ENCODE assay signal across 1 cellular context in the genomic region with DNA sequence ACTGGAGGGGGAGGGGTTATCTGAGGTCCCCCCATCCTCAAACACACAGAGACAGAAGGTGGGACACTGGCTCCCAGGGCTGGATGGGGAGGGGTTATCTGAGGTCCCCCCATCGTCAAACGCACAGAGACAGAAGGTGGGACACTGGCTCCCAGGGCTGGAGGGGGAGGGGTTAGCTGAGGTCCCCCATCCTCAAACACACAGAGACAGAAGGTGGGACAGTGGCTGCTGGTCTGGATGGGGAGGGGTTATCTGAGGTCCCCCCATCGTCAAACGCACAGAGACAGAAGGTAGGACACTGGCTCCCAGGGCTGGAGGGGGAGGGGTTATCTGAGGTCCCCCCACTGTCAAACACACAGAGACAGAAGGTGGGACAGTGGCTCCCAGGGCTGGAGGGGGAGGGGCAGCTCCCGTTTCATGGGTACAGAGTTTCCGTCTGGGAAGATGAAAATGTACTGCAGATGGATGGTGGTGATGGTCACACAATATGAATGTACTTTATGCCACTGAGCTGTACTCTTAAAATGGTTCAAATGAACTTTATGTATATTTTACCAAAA.
TF ChIP-seq lines count a peak whose summit lies in the region.

No MANE protein-coding gene starts in this region.

TF ChIP-seq in GM23338, 12 proteins besides CTCF, POLR2A, EP300 and RAD21 (continued from another document):
- TF ChIP-seq, protein P1, sequence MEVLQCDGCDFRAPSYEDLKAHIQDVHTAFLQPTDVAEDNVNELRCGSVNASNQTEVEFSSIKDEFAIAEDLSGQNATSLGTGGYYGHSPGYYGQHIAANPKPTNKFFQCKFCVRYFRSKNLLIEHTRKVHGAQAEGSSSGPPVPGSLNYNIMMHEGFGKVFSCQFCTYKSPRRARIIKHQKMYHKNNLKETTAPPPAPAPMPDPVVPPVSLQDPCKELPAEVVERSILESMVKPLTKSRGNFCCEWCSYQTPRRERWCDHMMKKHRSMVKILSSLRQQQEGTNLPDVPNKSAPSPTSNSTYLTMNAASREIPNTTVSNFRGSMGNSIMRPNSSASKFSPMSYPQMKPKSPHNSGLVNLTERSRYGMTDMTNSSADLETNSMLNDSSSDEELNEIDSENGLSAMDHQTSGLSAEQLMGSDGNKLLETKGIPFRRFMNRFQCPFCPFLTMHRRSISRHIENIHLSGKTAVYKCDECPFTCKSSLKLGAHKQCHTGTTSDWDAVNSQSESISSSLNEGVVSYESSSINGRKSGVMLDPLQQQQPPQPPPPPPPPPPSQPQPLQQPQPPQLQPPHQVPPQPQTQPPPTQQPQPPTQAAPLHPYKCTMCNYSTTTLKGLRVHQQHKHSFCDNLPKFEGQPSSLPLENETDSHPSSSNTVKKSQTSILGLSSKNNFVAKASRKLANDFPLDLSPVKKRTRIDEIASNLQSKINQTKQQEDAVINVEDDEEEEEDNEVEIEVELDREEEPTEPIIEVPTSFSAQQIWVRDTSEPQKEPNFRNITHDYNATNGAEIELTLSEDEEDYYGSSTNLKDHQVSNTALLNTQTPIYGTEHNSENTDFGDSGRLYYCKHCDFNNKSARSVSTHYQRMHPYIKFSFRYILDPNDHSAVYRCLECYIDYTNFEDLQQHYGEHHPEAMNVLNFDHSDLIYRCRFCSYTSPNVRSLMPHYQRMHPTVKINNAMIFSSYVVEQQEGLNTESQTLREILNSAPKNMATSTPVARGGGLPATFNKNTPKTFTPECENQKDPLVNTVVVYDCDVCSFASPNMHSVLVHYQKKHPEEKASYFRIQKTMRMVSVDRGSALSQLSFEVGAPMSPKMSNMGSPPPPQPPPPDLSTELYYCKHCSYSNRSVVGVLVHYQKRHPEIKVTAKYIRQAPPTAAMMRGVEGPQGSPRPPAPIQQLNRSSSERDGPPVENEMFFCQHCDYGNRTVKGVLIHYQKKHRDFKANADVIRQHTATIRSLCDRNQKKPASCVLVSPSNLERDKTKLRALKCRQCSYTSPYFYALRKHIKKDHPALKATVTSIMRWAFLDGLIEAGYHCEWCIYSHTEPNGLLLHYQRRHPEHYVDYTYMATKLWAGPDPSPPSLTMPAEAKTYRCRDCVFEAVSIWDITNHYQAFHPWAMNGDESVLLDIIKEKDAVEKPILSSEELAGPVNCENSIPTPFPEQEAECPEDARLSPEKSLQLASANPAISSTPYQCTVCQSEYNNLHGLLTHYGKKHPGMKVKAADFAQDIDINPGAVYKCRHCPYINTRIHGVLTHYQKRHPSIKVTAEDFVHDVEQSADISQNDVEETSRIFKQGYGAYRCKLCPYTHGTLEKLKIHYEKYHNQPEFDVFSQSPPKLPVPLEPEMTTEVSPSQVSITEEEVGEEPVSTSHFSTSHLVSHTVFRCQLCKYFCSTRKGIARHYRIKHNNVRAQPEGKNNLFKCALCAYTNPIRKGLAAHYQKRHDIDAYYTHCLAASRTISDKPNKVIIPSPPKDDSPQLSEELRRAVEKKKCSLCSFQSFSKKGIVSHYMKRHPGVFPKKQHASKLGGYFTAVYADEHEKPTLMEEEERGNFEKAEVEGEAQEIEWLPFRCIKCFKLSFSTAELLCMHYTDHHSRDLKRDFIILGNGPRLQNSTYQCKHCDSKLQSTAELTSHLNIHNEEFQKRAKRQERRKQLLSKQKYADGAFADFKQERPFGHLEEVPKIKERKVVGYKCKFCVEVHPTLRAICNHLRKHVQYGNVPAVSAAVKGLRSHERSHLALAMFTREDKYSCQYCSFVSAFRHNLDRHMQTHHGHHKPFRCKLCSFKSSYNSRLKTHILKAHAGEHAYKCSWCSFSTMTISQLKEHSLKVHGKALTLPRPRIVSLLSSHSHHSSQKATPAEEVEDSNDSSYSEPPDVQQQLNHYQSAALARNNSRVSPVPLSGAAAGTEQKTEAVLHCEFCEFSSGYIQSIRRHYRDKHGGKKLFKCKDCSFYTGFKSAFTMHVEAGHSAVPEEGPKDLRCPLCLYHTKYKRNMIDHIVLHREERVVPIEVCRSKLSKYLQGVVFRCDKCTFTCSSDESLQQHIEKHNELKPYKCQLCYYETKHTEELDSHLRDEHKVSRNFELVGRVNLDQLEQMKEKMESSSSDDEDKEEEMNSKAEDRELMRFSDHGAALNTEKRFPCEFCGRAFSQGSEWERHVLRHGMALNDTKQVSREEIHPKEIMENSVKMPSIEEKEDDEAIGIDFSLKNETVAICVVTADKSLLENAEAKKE (CRISPR knock-in tag; IDR thresholded peaks at IDR 0.05) = no peak
